Comparison of ENCODE assay signal across 9 cellular contexts in the genomic region with DNA sequence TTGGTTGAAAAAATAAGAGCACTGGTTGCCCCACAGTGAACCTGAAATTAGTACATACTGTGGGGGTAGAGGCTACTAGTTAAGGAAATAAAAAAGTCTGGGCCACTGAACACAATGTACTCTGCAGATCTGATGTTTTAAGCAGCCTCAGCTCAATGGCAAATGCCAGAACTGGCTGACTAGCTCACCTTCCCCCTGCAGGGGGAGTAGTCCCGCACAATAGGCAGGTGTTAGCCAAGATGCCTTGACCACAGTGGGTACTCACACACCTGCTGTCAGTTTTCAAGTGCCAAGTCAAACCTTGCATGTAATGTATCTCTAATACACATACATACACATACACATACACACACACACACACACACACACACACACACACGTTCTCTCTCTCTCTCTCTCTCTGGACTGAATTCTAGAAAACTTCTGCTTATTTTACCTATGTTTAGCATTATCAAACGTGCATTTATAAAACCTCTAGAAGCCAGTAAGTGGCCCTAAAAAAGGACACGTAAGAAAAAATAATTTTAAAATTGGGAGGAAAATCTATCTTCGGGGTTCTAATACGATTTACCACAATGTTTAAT. TPM values are rescaled to one million over a fixed set of nuclear protein-coding genes. Genes with fewer than 3 reads are reported as not detected.
A peak's percentile ranks its signal among the peaks of the same experiment; 100 is the strongest.
DNase-seq lines count a peak whose midpoint lies in the region; ATAC-seq, FAIRE-seq and TF ChIP-seq lines count a peak whose summit lies in the region.
"Had no signal": no experiment of that assay in that cellular context is flagged by ENCODE, and none has a peak within 500 bp of the region (broad histone marks: within the 10 kb centered on the region; RNA-seq: fewer than 3 reads in every experiment).

No MANE protein-coding gene starts in this region.

- no peaks in the 10 kb centered on the region for H3K36me3 ChIP-seq in left lung

- ATAC-seq in HG02852 (IDR thresholded peaks at IDR 0.05; ENCODE audit: unreplicated experiment) (peak; percentile 67), left lung (peak; percentile 96), HG03571 (IDR thresholded peaks at IDR 0.05; ENCODE audit: unreplicated experiment) (no peak)
- ATAC-seq in activated naive CD8-positive, alpha-beta T cell treated with anti-CD3 and anti-CD28 coated beads, Interleukin-2, amount 50 U/mL, for 24 hours: no peak

- H3K4me3 ChIP-seq in left lung: no peak overlapping the region

- H3K36me3 Mint-ChIP-seq in activated naive CD8-positive, alpha-beta T cell treated with anti-CD3 and anti-CD28 coated beads, Interleukin-2, amount 50 U/mL, for 24 hours (ENCODE audit: low read depth): no peaks in the 10 kb centered on the region

- DNase-seq in activated naive CD4-positive, alpha-beta T cell treated with Interleukin-2 at 50 U/mL for 16 hours: peak; percentile 17
- no peak for DNase-seq in activated naive CD4-positive, alpha-beta T cell treated with anti-CD3 and anti-CD28 coated beads, Interleukin-2, amount 50 U/mL, for 16 hours
- peak; percentile 37 for DNase-seq in NCI-H526 treated with DMSO at 0.1 percent for 48 hours (lab: John Stamatoyannopoulos, UW)
- DNase-seq in activated naive CD8-positive, alpha-beta T cell treated with anti-CD3 and anti-CD28 coated beads, Interleukin-2, amount 50 U/mL, for 24 hours: peak; percentile 36
- DNase-seq in left lung: no peak
- no peak for DNase-seq in RCC 7860 (ENCODE audit: low spot score)

- no peak overlapping the region for H3K27ac ChIP-seq in left lung

- no peaks in the 10 kb centered on the region for H3K4me1 Mint-ChIP-seq in activated naive CD8-positive, alpha-beta T cell treated with anti-CD3 and anti-CD28 coated beads, Interleukin-2, amount 50 U/mL, for 24 hours

- intact Hi-C loops in left lung (cut with DNase I): no loop called here

- peak in 1 of 2 donors; percentile 27 for TF ChIP-seq CTCF in left lung (IDR thresholded peaks at IDR 0.05)

- H3K27ac Mint-ChIP-seq in activated naive CD8-positive, alpha-beta T cell treated with anti-CD3 and anti-CD28 coated beads, Interleukin-2, amount 50 U/mL, for 24 hours: no peak overlapping the region

- H3K4me3 Mint-ChIP-seq in activated naive CD8-positive, alpha-beta T cell treated with anti-CD3 and anti-CD28 coated beads, Interleukin-2, amount 50 U/mL, for 24 hours: no peak overlapping the region

- H3K9me3 Mint-ChIP-seq in activated naive CD8-positive, alpha-beta T cell treated with anti-CD3 and anti-CD28 coated beads, Interleukin-2, amount 50 U/mL, for 24 hours: no peaks in the 10 kb centered on the region

- no peaks in the 10 kb centered on the region for H3K9me3 ChIP-seq in left lung

- no peak for FAIRE-seq in RCC 7860 (lab: Jason Lieb, UNC)
- FAIRE-seq: colon had no signal

- no peaks in the 10 kb centered on the region for H3K4me1 ChIP-seq in left lung

- H3K27me3 Mint-ChIP-seq in activated naive CD8-positive, alpha-beta T cell treated with anti-CD3 and anti-CD28 coated beads, Interleukin-2, amount 50 U/mL, for 24 hours: no peaks in the 10 kb centered on the region

- H3K27me3 ChIP-seq in left lung: no peaks in the 10 kb centered on the region

RNA-seq across cellular contexts. Expression of gene GMDS, which starts 36.1 kb away (rescaled TPM):
- total RNA-seq in left lung: 10 to 100 TPM; 16.5 to 23.5 TPM

Comparison
In these comparisons a context has a peak if more than half of its experiments do, and no peak if none do; other contexts are left out.
1. DNase-seq: peak in activated naive CD4-positive, alpha-beta T cell treated with Interleukin-2 at 50 U/mL for 16 hours (single experiment), NCI-H526 treated with DMSO at 0.1 percent for 48 hours (single experiment) and activated naive CD8-positive, alpha-beta T cell treated with anti-CD3 and anti-CD28 coated beads, Interleukin-2, amount 50 U/mL, for 24 hours (single experiment); none in activated naive CD4-positive, alpha-beta T cell treated with anti-CD3 and anti-CD28 coated beads, Interleukin-2, amount 50 U/mL, for 16 hours (single experiment), left lung (0 of 2) and RCC 7860 (single experiment).
2. ATAC-seq: peak in HG02852 (single experiment) and left lung (single experiment); none in activated naive CD8-positive, alpha-beta T cell treated with anti-CD3 and anti-CD28 coated beads, Interleukin-2, amount 50 U/mL, for 24 hours (single experiment) and HG03571 (single experiment).